Comparison of ENCODE assay signal across 16 cellular contexts in genomic region chr2:21837561-21837960, GRCh38.
"Had no signal": no experiment of that assay in that cellular context is flagged by ENCODE, and none has a peak within 500 bp of the region (broad histone marks: within the 10 kb centered on the region; RNA-seq: fewer than 3 reads in every experiment).

No MANE protein-coding gene starts in this region.

- H3K9me3 ChIP-seq: heart left ventricle, neutrophil, psoas muscle, right lobe of liver, suprapubic skin, thyroid gland had no signal

- ATAC-seq: heart left ventricle; naive thymus-derived CD4-positive, alpha-beta T cell; right lobe of liver had no signal

- H3K27me3 ChIP-seq: heart left ventricle, neutrophil, right lobe of liver, suprapubic skin, thyroid gland had no signal

- H3K36me3 ChIP-seq: heart left ventricle, neutrophil, right lobe of liver, suprapubic skin, thyroid gland had no signal

- DNase-seq: cortex of kidney; dorsolateral prefrontal cortex; effector CD8-positive, alpha-beta T cell; heart left ventricle; hypothalamus; kidney glomerular epithelial cell; naive thymus-derived CD4-positive, alpha-beta T cell; psoas muscle; retina; right lobe of liver; stimulated activated CD4-positive, alpha-beta T cell treated with anti-CD3 and anti-CD28 coated beads, Interleukin-2, amount 100 ng/mL, for 24 hours; stimulated activated CD4-positive, alpha-beta T cell treated with anti-CD3 and anti-CD28 coated beads, Interleukin-4, amount 100 ng/mL, for 4 hours; stimulated activated naive CD4-positive, alpha-beta T cell; thyroid gland had no signal

- H3K4me1 ChIP-seq: heart left ventricle, psoas muscle, right lobe of liver, suprapubic skin, thyroid gland had no signal

- H3K4me3 ChIP-seq: dorsolateral prefrontal cortex, heart left ventricle, psoas muscle, right lobe of liver, suprapubic skin, thyroid gland had no signal

- H3K27ac ChIP-seq: dorsolateral prefrontal cortex, heart left ventricle, neutrophil, psoas muscle, right lobe of liver, suprapubic skin, thyroid gland had no signal
